Comparison of ENCODE assay signal across 12 cellular contexts in genomic region chr19:48168689-48169088, GRCh38. TPM values are rescaled to one million over a fixed set of nuclear protein-coding genes. Genes with fewer than 3 reads are reported as not detected.
A peak's percentile ranks its signal among the peaks of the same experiment; 100 is the strongest.
DNase-seq lines count a peak whose midpoint lies in the region; ATAC-seq and TF ChIP-seq lines count a peak whose summit lies in the region.
"Had no signal": no experiment of that assay in that cellular context is flagged by ENCODE, and none has a peak within 500 bp of the region (broad histone marks: within the 10 kb centered on the region; RNA-seq: fewer than 3 reads in every experiment).

No MANE protein-coding gene starts in this region.

- DNase-seq in activated CD4-positive, alpha-beta T cell treated with anti-CD3 and anti-CD28 coated beads, Interleukin-2, amount 10 ng/mL, durations not matched to agents 24 days and 14 days, result no peak
- DNase-seq in activated CD4-positive, alpha-beta T cell treated with anti-CD3 and anti-CD28 coated beads for 48 hours, result no peak
- DNase-seq in NB4 (ENCODE audit: low read depth), result no peak
- DNase-seq in mammary epithelial cell, result no peak
- no peak for DNase-seq in neural crest cell (ENCODE audit: low read depth, low spot score)
- DNase-seq in foreskin fibroblast, result no peak
- DNase-seq in stimulated activated naive B cell treated with anti-CD40 and anti-IgM and Interleukin-4, amounts not matched to agents 10 μg/mL and 1 μg/mL and 100 μg/mL, for 72 hours, result no peak
- DNase-seq in RPMI8226, result no peak
- DNase-seq: ACHN, cerebellar nuclear complex, DMS53, NCI-H2227 treated with DMSO at 0.1 percent for 48 hours had no signal

- H3K36me3 Mint-ChIP-seq in activated CD4-positive, alpha-beta T cell treated with anti-CD3 and anti-CD28 coated beads, Interleukin-2, amount 10 ng/mL, durations not matched to agents 24 days and 14 days (ENCODE audit: low read depth), result peaks cover 33% of the 10 kb centered on the region
- H3K36me3 Mint-ChIP-seq in neural crest cell (ENCODE audit: low read depth), result peaks cover 6% of the 10 kb centered on the region
- H3K36me3 Mint-ChIP-seq in stimulated activated naive B cell treated with anti-CD40 and anti-IgM and Interleukin-4, amounts not matched to agents 10 μg/mL and 1 μg/mL and 100 μg/mL, for 72 hours, result peaks cover 11 to 20% of the 10 kb centered on the region in 2 donors

- no peak overlapping the region for H2AFZ ChIP-seq in mammary epithelial cell (ENCODE audit: low read depth, low read length)

- peaks cover 61% of the 10 kb centered on the region for H3K79me2 ChIP-seq in mammary epithelial cell (ENCODE audit: insufficient read depth, low read length)

- no peak overlapping the region for H3K27ac ChIP-seq in mammary epithelial cell (ENCODE audit: insufficient read depth, low read depth, low read length)

- H4K20me1 ChIP-seq in mammary epithelial cell (ENCODE audit: insufficient read depth, low read length), result no peaks in the 10 kb centered on the region

- peak overlapping the region; percentile 98 for H3K4me3 Mint-ChIP-seq in activated CD4-positive, alpha-beta T cell treated with anti-CD3 and anti-CD28 coated beads, Interleukin-2, amount 10 ng/mL, durations not matched to agents 24 days and 14 days
- peak overlapping the region; percentile 94 for H3K4me3 Mint-ChIP-seq in neural crest cell
- no peak overlapping the region for H3K4me3 Mint-ChIP-seq in stimulated activated naive B cell treated with anti-CD40 and anti-IgM and Interleukin-4, amounts not matched to agents 10 μg/mL and 1 μg/mL and 100 μg/mL, for 72 hours

- dilution Hi-C loops in mammary epithelial cell (cut with HindIII; ENCODE audit: low sequenced_read_pairs), result loop anchor here (5.0 kb wide), 1 partner anchor 36 kb away; no protein-coding TSS in a partner anchor

- H3K4me3 ChIP-seq in NB4 (ENCODE audit: low read depth, low read length), result peak overlapping the region; percentile 60
- peak overlapping the region in 1 of 3 experiments; percentile 50 for H3K4me3 ChIP-seq in mammary epithelial cell (replicated peaks in 1 of 3; ENCODE audit: insufficient read depth in 1 of 3, low read depth in 2 of 3, low read length in 3 of 3)
- no peak overlapping the region for H3K4me3 ChIP-seq in foreskin fibroblast (ENCODE audit: low read depth in 1 of 2, low read length in 2 of 2)

- H3K4me1 ChIP-seq in mammary epithelial cell (ENCODE audit: insufficient read depth, low read length), result peaks cover 10% of the 10 kb centered on the region

- no peaks in the 10 kb centered on the region for H3K27me3 Mint-ChIP-seq in activated CD4-positive, alpha-beta T cell treated with anti-CD3 and anti-CD28 coated beads, Interleukin-2, amount 10 ng/mL, durations not matched to agents 24 days and 14 days
- no peaks in the 10 kb centered on the region for H3K27me3 Mint-ChIP-seq in neural crest cell (ENCODE audit: low read depth)
- H3K27me3 Mint-ChIP-seq in stimulated activated naive B cell treated with anti-CD40 and anti-IgM and Interleukin-4, amounts not matched to agents 10 μg/mL and 1 μg/mL and 100 μg/mL, for 72 hours, result no peaks in the 10 kb centered on the region

- ATAC-seq in stimulated activated naive B cell treated with anti-CD40 and anti-IgM and Interleukin-4, amounts not matched to agents 10 μg/mL and 1 μg/mL and 100 μg/mL, for 72 hours (replicated peaks), result no peak

- H3K9me3 ChIP-seq in mammary epithelial cell (replicated peaks; ENCODE audit: insufficient read depth, low read length), result no peaks in the 10 kb centered on the region

- CTCF ChIA-PET in mammary epithelial cell (lab: Charles Lee; ENCODE audit: low non-redundant PET), result no interaction called here

- 73% methylated on average over 5 of the region's 5 CpGs for WGBS in mammary epithelial cell (ENCODE audit: low coverage, missing lambda C conversion rate)

- BruUV-seq in mammary epithelial cell (replicated peaks; lab: Mats Ljungman, UMichigan), result no TSS peak

- H3K36me3 ChIP-seq in mammary epithelial cell (ENCODE audit: insufficient read depth, low read length), result peaks cover 7% of the 10 kb centered on the region

- TF ChIP-seq CTCF in NB4 (IDR thresholded peaks at IDR 0.05; ENCODE audit: low read depth, low read length) (no peak), mammary epithelial cell (conservative IDR thresholded peaks at IDR 0.05 in 1 of 2, IDR thresholded peaks at IDR 0.05 in 1 of 2; ENCODE audit: extremely low read depth in 1 of 2, insufficient read depth in 1 of 2, low read depth in 1 of 2, low read length in 2 of 2) (no peak), neural crest cell (conservative IDR thresholded peaks at IDR 0.05) (no peak), foreskin fibroblast (IDR thresholded peaks at IDR 0.05; ENCODE audit: low read depth, low read length) (no peak)

- H3K4me1 Mint-ChIP-seq in activated CD4-positive, alpha-beta T cell treated with anti-CD3 and anti-CD28 coated beads, Interleukin-2, amount 10 ng/mL, durations not matched to agents 24 days and 14 days, result peaks cover 30% of the 10 kb centered on the region
- H3K4me1 Mint-ChIP-seq in neural crest cell, result peaks cover 22% of the 10 kb centered on the region
- peaks cover 14 to 27% of the 10 kb centered on the region in 2 donors for H3K4me1 Mint-ChIP-seq in stimulated activated naive B cell treated with anti-CD40 and anti-IgM and Interleukin-4, amounts not matched to agents 10 μg/mL and 1 μg/mL and 100 μg/mL, for 72 hours

- intact Hi-C loops in activated CD4-positive, alpha-beta T cell treated with anti-CD3 and anti-CD28 coated beads, Interleukin-2, amount 10 ng/mL, durations not matched to agents 24 days and 14 days (cut with micrococcal nuclease), result no loop called here
- intact Hi-C loops in mammary epithelial cell (cut with micrococcal nuclease), result loop anchor here (1.0 kb wide), 1 partner anchor 92 kb away; no protein-coding TSS in a partner anchor

- H3K4me2 ChIP-seq in mammary epithelial cell (ENCODE audit: insufficient read depth, low read depth, low read length), result peak overlapping the region; percentile 86

- no peaks in the 10 kb centered on the region for H3K9me3 Mint-ChIP-seq in activated CD4-positive, alpha-beta T cell treated with anti-CD3 and anti-CD28 coated beads, Interleukin-2, amount 10 ng/mL, durations not matched to agents 24 days and 14 days
- no peaks in the 10 kb centered on the region for H3K9me3 Mint-ChIP-seq in neural crest cell
- no peaks in the 10 kb centered on the region for H3K9me3 Mint-ChIP-seq in stimulated activated naive B cell treated with anti-CD40 and anti-IgM and Interleukin-4, amounts not matched to agents 10 μg/mL and 1 μg/mL and 100 μg/mL, for 72 hours

- H3K27ac Mint-ChIP-seq in activated CD4-positive, alpha-beta T cell treated with anti-CD3 and anti-CD28 coated beads, Interleukin-2, amount 10 ng/mL, durations not matched to agents 24 days and 14 days, result no peak overlapping the region
- no peak overlapping the region for H3K27ac Mint-ChIP-seq in neural crest cell (ENCODE audit: unreplicated experiment)
- no peak overlapping the region for H3K27ac Mint-ChIP-seq in stimulated activated naive B cell treated with anti-CD40 and anti-IgM and Interleukin-4, amounts not matched to agents 10 μg/mL and 1 μg/mL and 100 μg/mL, for 72 hours

- no peaks in the 10 kb centered on the region for H3K27me3 ChIP-seq in mammary epithelial cell (ENCODE audit: insufficient read depth, low read length)

- no peak overlapping the region for H3K9ac ChIP-seq in mammary epithelial cell (ENCODE audit: insufficient read depth, low read length)

- in situ Hi-C loops in mammary epithelial cell (cut with MboI; ENCODE audit: low sequenced_read_pairs in 2 of 2), result no loop called here

- no peak for TF ChIP-seq POLR2A in NB4 (IDR thresholded peaks at IDR 0.05; ENCODE audit: extremely low read depth, insufficient read length)

RNA-seq across cellular contexts. Expression of gene LIG1, which starts 1.5 kb away (rescaled TPM):
- total RNA-seq in activated CD4-positive, alpha-beta T cell treated with anti-CD3 and anti-CD28 coated beads, Interleukin-2, amount 10 ng/mL, durations not matched to agents 24 days and 14 days, result 138 and 144 TPM in 2 replicates
- 10 to 100 TPM; 14.0 to 55.7 TPM for total RNA-seq in mammary epithelial cell
- 46.2 TPM for polyA plus RNA-seq in mammary epithelial cell
- 32.1 TPM for polyA minus RNA-seq in mammary epithelial cell
- total RNA-seq in neural crest cell, result 144 and 156 TPM in 2 replicates

RNA-seq across cellular contexts. Expression of gene ZSWIM9, which starts 1.8 kb away (rescaled TPM):
- total RNA-seq in activated CD4-positive, alpha-beta T cell treated with anti-CD3 and anti-CD28 coated beads, Interleukin-2, amount 10 ng/mL, durations not matched to agents 24 days and 14 days, result 8.0 and 9.9 TPM in 2 replicates
- total RNA-seq in mammary epithelial cell (1 to 10 TPM; 1.8 to 6.4 TPM), neural crest cell (11.2 and 13.4 TPM in 2 replicates)
- 0.36 TPM for polyA plus RNA-seq in mammary epithelial cell
- 0.21 TPM for polyA minus RNA-seq in mammary epithelial cell

RNA-seq across cellular contexts. Expression of gene PLA2G4C, which starts 58.1 kb away (rescaled TPM):
- 9.2 and 11.4 TPM in 2 replicates for total RNA-seq in activated CD4-positive, alpha-beta T cell treated with anti-CD3 and anti-CD28 coated beads, Interleukin-2, amount 10 ng/mL, durations not matched to agents 24 days and 14 days
- total RNA-seq in mammary epithelial cell, result 1 to 10 TPM; 2.7 to 3.2 TPM
- 0.28 TPM for polyA plus RNA-seq in mammary epithelial cell
- not detected for polyA minus RNA-seq in mammary epithelial cell
- 1.1 and 2.0 TPM in 2 replicates for total RNA-seq in neural crest cell

Comparison
In these comparisons a context has a peak if more than half of its experiments do, and no peak if none do; other contexts are left out.
1. H3K4me3 Mint-ChIP-seq: peak in activated CD4-positive, alpha-beta T cell treated with anti-CD3 and anti-CD28 coated beads, Interleukin-2, amount 10 ng/mL, durations not matched to agents 24 days and 14 days (single experiment) and neural crest cell (single experiment); none in stimulated activated naive B cell treated with anti-CD40 and anti-IgM and Interleukin-4, amounts not matched to agents 10 μg/mL and 1 μg/mL and 100 μg/mL, for 72 hours (0 of 2).